ENCODE assay signal across 8 cellular contexts in the genomic region with DNA sequence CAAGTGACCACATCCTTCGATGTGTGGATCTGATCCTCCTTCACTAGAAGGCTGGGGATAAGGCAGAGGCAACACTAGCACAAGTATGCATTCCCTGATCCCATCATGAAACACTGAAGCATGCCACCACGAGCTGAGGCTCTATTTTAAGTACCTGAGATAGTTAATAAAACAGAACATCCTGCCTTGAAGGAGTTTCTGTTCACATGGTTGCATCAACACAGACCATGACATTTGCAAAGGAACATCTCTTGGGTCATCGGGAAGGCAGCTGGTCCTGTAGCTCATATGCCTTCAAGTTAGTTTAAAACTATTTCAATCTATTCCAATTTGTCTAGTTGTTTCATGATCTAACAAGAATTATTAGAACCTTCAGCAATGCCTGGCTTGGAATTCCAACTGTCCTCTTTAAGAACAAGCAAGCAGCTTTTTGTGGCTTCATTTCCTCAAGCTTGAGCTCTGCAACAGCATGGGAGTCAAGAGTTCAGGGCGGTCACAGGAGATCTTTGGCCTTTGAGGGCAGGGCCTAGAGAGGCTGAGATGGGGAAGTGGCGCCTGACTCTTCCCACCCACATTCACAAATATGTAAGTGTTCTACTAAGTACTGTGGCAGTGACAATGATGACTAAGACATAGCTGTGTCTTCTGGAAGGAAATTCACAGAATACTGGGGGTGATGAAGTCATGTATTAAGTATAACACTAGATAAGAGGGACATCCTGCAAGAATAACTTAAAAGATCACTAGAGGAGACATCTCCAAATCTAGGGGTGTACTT. TPM values are rescaled to one million over a fixed set of nuclear protein-coding genes. Genes with fewer than 3 reads are reported as not detected.
DNase-seq lines count a peak whose midpoint lies in the region; ATAC-seq and TF ChIP-seq lines count a peak whose summit lies in the region.

No MANE protein-coding gene starts in this region.

- H3K27ac Mint-ChIP-seq in WTC11, result peak overlapping the region; percentile 69

- H3K4me3 Mint-ChIP-seq in WTC11, result no peak overlapping the region

- POLR2A ChIA-PET in WTC11 (lab: Charles Lee), result interaction anchor here (1.4 kb wide), 1 partner anchor 96 kb away, joined by 3 read pairs; no protein-coding TSS in a partner anchor

- H3K79me2 ChIP-seq in hepatocyte, result peaks cover 84% of the 10 kb centered on the region

- no peaks in the 10 kb centered on the region for H3K9me2 ChIP-seq in hepatocyte (replicated peaks; ENCODE audit: insufficient read depth)

- no peaks in the 10 kb centered on the region for H3K27me3 ChIP-seq in hepatocyte

- H3K4me1 Mint-ChIP-seq in WTC11, result peaks cover 40% of the 10 kb centered on the region

- CTCF ChIA-PET in WTC11 (lab: Charles Lee), result no interaction called here

- peak overlapping the region; percentile 94 for H3K27ac ChIP-seq in hepatocyte

- peaks cover 40% of the 10 kb centered on the region for H4K20me1 ChIP-seq in hepatocyte (ENCODE audit: insufficient read depth, poor library complexity, severe bottlenecking)

- no peak for TF ChIP-seq CTCF in WTC11 (IDR thresholded peaks at IDR 0.05)
- no peak for TF ChIP-seq CTCF in hepatocyte (IDR thresholded peaks at IDR 0.05; ENCODE audit: poor library complexity)

- no peaks in the 10 kb centered on the region for H3K27me3 Mint-ChIP-seq in WTC11 (ENCODE audit: low read depth)

- H3K4me3 ChIP-seq in hepatocyte, result no peak overlapping the region

- H2AFZ ChIP-seq in hepatocyte, result no peak overlapping the region

- H3K36me3 Mint-ChIP-seq in WTC11, result peaks cover 78% of the 10 kb centered on the region

- no peaks in the 10 kb centered on the region for H3K9me3 Mint-ChIP-seq in WTC11

- peak overlapping the region; percentile 19 for H3K4me2 ChIP-seq in hepatocyte

- WGBS in hepatocyte (ENCODE audit: low lambda C conversion rate, missing lambda C conversion rate), result 81% methylated on average over 5 of the region's 5 CpGs

- peaks cover 84% of the 10 kb centered on the region for H3K4me1 ChIP-seq in hepatocyte (ENCODE audit: insufficient read depth)

- peaks cover 12% of the 10 kb centered on the region for H3K36me3 ChIP-seq in hepatocyte (replicated peaks; ENCODE audit: insufficient read depth, low read depth)

- ATAC-seq in WTC11, result no peak

- H3K9me3 ChIP-seq in hepatocyte (ENCODE audit: low read depth), result no peaks in the 10 kb centered on the region

- DNase-seq in NOMO-1 (lab: John Stamatoyannopoulos, UW; ENCODE audit: unreplicated experiment in 2 of 2) (peak; percentile 3 to 28), NOMO-1 treated with DMSO at 0.1 percent for 48 hours (lab: John Stamatoyannopoulos, UW; ENCODE audit: unreplicated experiment) (no peak), WTC11 (ENCODE audit: low spot score) (no peak), hepatocyte (ENCODE audit: low spot score) (peak; percentile 64), COR-L47 (lab: John Stamatoyannopoulos, UW) (no peak), T1000 (lab: John Stamatoyannopoulos, UW) (no peak), NCI-H69 (lab: John Stamatoyannopoulos, UW) (no peak), KG1 (lab: John Stamatoyannopoulos, UW) (no peak)

TF ChIP-seq in WTC11, 78 proteins besides CTCF, POLR2A, EP300 and RAD21:
- no peak for TF ChIP-seq CREB1 (CRISPR knock-in tag; IDR thresholded peaks at IDR 0.05)
- TF ChIP-seq, protein P1, sequence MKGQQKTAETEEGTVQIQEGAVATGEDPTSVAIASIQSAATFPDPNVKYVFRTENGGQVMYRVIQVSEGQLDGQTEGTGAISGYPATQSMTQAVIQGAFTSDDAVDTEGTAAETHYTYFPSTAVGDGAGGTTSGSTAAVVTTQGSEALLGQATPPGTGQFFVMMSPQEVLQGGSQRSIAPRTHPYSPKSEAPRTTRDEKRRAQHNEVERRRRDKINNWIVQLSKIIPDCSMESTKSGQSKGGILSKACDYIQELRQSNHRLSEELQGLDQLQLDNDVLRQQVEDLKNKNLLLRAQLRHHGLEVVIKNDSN (CRISPR knock-in tag; IDR thresholded peaks at IDR 0.05), result no peak
- no peak for TF ChIP-seq RORB (CRISPR knock-in tag; IDR thresholded peaks at IDR 0.05)
- no peak for TF ChIP-seq JAZF1 (CRISPR knock-in tag; IDR thresholded peaks at IDR 0.05)
- TF ChIP-seq, protein P2, sequence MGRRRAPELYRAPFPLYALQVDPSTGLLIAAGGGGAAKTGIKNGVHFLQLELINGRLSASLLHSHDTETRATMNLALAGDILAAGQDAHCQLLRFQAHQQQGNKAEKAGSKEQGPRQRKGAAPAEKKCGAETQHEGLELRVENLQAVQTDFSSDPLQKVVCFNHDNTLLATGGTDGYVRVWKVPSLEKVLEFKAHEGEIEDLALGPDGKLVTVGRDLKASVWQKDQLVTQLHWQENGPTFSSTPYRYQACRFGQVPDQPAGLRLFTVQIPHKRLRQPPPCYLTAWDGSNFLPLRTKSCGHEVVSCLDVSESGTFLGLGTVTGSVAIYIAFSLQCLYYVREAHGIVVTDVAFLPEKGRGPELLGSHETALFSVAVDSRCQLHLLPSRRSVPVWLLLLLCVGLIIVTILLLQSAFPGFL (CRISPR knock-in tag; IDR thresholded peaks at IDR 0.05; ENCODE audit: borderline replicate concordance), result no peak
- no peak for TF ChIP-seq RELA (CRISPR knock-in tag; IDR thresholded peaks at IDR 0.05; ENCODE audit: borderline replicate concordance)
- TF ChIP-seq TCF7 (CRISPR knock-in tag; IDR thresholded peaks at IDR 0.05; ENCODE audit: low read depth), result no peak
- no peak for TF ChIP-seq ZNF138 (CRISPR knock-in tag; conservative IDR thresholded peaks at IDR 0.05)
- no peak for TF ChIP-seq ZNF317 (CRISPR knock-in tag; IDR thresholded peaks at IDR 0.05; ENCODE audit: borderline replicate concordance, low read depth)
- TF ChIP-seq ZNF263 (CRISPR knock-in tag; IDR thresholded peaks at IDR 0.05; ENCODE audit: low read depth), result no peak
- no peak for TF ChIP-seq NFE2L1 (CRISPR knock-in tag; IDR thresholded peaks at IDR 0.05)
- no peak for TF ChIP-seq TEAD4 (CRISPR knock-in tag; IDR thresholded peaks at IDR 0.05)
- TF ChIP-seq ZNF416 (CRISPR knock-in tag; IDR thresholded peaks at IDR 0.05), result no peak
- no peak for TF ChIP-seq SOX15 (CRISPR knock-in tag; IDR thresholded peaks at IDR 0.05)
- no peak for TF ChIP-seq ESRRA (CRISPR knock-in tag; IDR thresholded peaks at IDR 0.05; ENCODE audit: borderline replicate concordance)
- TF ChIP-seq FOXJ3 (CRISPR knock-in tag; IDR thresholded peaks at IDR 0.05; ENCODE audit: borderline replicate concordance), result no peak

RNA-seq across cellular contexts. Expression of a gene that starts 15.2 kb away (rescaled TPM):
- total RNA-seq in WTC11 (2021), result 50.6 to 64.4 TPM (median 55.8 TPM) in 3 replicates
- 133 and 135 TPM in 2 replicates for total RNA-seq in hepatocyte
- polyA plus RNA-seq in hepatocyte, result 110 and 118 TPM in 2 replicates

Comparison
In these comparisons a context has a peak if more than half of its experiments do, and no peak if none do; other contexts are left out.
1. DNase-seq: peak in NOMO-1 (2 of 2) and hepatocyte (single experiment); none in NOMO-1 treated with DMSO at 0.1 percent for 48 hours (single experiment), WTC11 (single experiment), COR-L47 (single experiment), T1000 (single experiment), NCI-H69 (single experiment) and KG1 (single experiment).